22 cellular contexts compared by ENCODE assay signal in the genomic region with DNA sequence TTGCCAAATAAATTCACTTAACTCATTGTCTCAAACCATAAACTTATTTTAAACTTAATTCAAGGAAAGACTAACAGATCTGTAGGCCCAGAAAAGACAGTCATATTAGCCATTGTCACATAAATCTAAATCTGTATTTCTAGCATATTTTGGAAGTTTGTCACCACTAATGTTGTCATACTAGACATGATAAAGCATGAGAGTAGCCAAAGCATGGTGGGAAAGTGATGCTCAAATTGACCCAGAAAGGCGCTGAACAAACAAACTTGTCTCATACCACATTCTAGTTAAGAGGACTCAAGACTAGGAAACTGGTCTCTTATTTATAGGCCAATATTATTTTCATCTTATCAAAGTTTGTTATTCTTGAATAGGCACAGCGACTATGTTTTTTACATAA.
DNase-seq lines count a peak whose midpoint lies in the region; ATAC-seq, FAIRE-seq and TF ChIP-seq lines count a peak whose summit lies in the region.
"Had no signal": no experiment of that assay in that cellular context is flagged by ENCODE, and none has a peak within 500 bp of the region (broad histone marks: within the 10 kb centered on the region; RNA-seq: fewer than 3 reads in every experiment).

No MANE protein-coding gene starts in this region.

- H3K4me3 Mint-ChIP-seq in chondrocyte (ENCODE audit: unreplicated experiment), result no peak overlapping the region
- H3K4me3 Mint-ChIP-seq in mesothelial cell of epicardium, result no peak overlapping the region
- H3K4me3 Mint-ChIP-seq in activated CD4-positive, alpha-beta T cell treated with anti-CD3 and anti-CD28 coated beads, Interleukin-2, amount 10 ng/mL, durations not matched to agents 24 days and 14 days, result no peak overlapping the region
- H3K4me3 Mint-ChIP-seq: CD8-positive, alpha-beta memory T cell had no signal

- no peak for TF ChIP-seq RAD21 in A549 (conservative IDR thresholded peaks at IDR 0.05 in 1 of 2, IDR thresholded peaks at IDR 0.05 in 1 of 2)

- 53% methylated on average over 2 of the region's 2 CpGs for WGBS in A549 (ENCODE audit: missing lambda C conversion rate)

- TF ChIP-seq POLR2A in A549 (IDR thresholded peaks at IDR 0.05; ENCODE audit: low read length) (no peak), uterus (IDR thresholded peaks at IDR 0.05) (no peak)

- POLR2A ChIA-PET in A549 (lab: Yijun Ruan, JAX), result no interaction called here

- TF ChIP-seq CTCF in A549 (IDR thresholded peaks at IDR 0.05) (no peak), chondrocyte (IDR thresholded peaks at IDR 0.05) (no peak), mesothelial cell of epicardium (IDR thresholded peaks at IDR 0.05; ENCODE audit: unreplicated experiment) (no peak), uterus (IDR thresholded peaks at IDR 0.05) (no peak)

- H3K4me1 Mint-ChIP-seq in chondrocyte (ENCODE audit: low read depth) (peaks cover 42% of the 10 kb centered on the region), mesothelial cell of epicardium (peaks cover 7% of the 10 kb centered on the region)
- H3K4me1 Mint-ChIP-seq in activated CD4-positive, alpha-beta T cell treated with anti-CD3 and anti-CD28 coated beads, Interleukin-2, amount 10 ng/mL, durations not matched to agents 24 days and 14 days, result no peaks in the 10 kb centered on the region
- H3K4me1 Mint-ChIP-seq: CD8-positive, alpha-beta memory T cell had no signal

- ATAC-seq in A549, result no peak

- FAIRE-seq in A549 (lab: Jason Lieb, UNC), result peak; percentile 46
- FAIRE-seq: H54 had no signal

- CTCF ChIA-PET in A549 (lab: Yijun Ruan, JAX), result interaction anchor here (0.6 kb wide), 1 partner anchor 1219 kb away, joined by 3 read pairs; no protein-coding TSS in a partner anchor

- H3K9me3 Mint-ChIP-seq in chondrocyte (ENCODE audit: low read depth) (no peaks in the 10 kb centered on the region), mesothelial cell of epicardium (peaks cover 4% of the 10 kb centered on the region)
- H3K9me3 Mint-ChIP-seq in activated CD4-positive, alpha-beta T cell treated with anti-CD3 and anti-CD28 coated beads, Interleukin-2, amount 10 ng/mL, durations not matched to agents 24 days and 14 days, result no peaks in the 10 kb centered on the region
- H3K9me3 Mint-ChIP-seq: CD8-positive, alpha-beta memory T cell had no signal

- H3K36me3 Mint-ChIP-seq in chondrocyte (ENCODE audit: low read depth), result peaks cover 32% of the 10 kb centered on the region
- H3K36me3 Mint-ChIP-seq in mesothelial cell of epicardium, result peaks cover 30% of the 10 kb centered on the region
- H3K36me3 Mint-ChIP-seq in activated CD4-positive, alpha-beta T cell treated with anti-CD3 and anti-CD28 coated beads, Interleukin-2, amount 10 ng/mL, durations not matched to agents 24 days and 14 days (ENCODE audit: low read depth), result no peaks in the 10 kb centered on the region
- H3K36me3 Mint-ChIP-seq: CD8-positive, alpha-beta memory T cell had no signal

- no peaks in the 10 kb centered on the region for H3K4me1 ChIP-seq in A549
- no peaks in the 10 kb centered on the region for H3K4me1 ChIP-seq in uterus
- H3K4me1 ChIP-seq: Peyer's patch, SJCRH30 had no signal

- H3K27ac Mint-ChIP-seq in chondrocyte (ENCODE audit: unreplicated experiment) (peak overlapping the region; percentile 88), mesothelial cell of epicardium (peak overlapping the region; percentile 19)
- no peak overlapping the region for H3K27ac Mint-ChIP-seq in activated CD4-positive, alpha-beta T cell treated with anti-CD3 and anti-CD28 coated beads, Interleukin-2, amount 10 ng/mL, durations not matched to agents 24 days and 14 days
- H3K27ac Mint-ChIP-seq: CD8-positive, alpha-beta memory T cell had no signal

- H3K4me3 ChIP-seq in A549 (no peak overlapping the region), uterus (no peak overlapping the region)
- H3K4me3 ChIP-seq: MG63, Peyer's patch, SJCRH30 had no signal

- H3K9me3 ChIP-seq in A549 (peaks cover 23% of the 10 kb centered on the region), uterus (no peaks in the 10 kb centered on the region)
- H3K9me3 ChIP-seq: Peyer's patch, SJCRH30 had no signal

- DNase-seq in A549 (ENCODE audit: low read depth in 1 of 2, low spot score in 1 of 2), result no peak
- DNase-seq in LHCN-M2 (ENCODE audit: low read depth), result peak; percentile 39
- no peak for DNase-seq in chondrocyte (ENCODE audit: low spot score)
- no peak for DNase-seq in mesothelial cell of epicardium (ENCODE audit: low spot score in 2 of 2, unreplicated experiment in 2 of 2)
- no peak for DNase-seq in SK-N-DZ (ENCODE audit: low spot score)
- no peak for DNase-seq in uterus
- no peak for DNase-seq in CD1c-positive myeloid dendritic cell (ENCODE audit: extremely low spot score)
- DNase-seq in activated CD4-positive, alpha-beta T cell treated with anti-CD3 and anti-CD28 coated beads, Interleukin-2, amount 10 ng/mL, durations not matched to agents 24 days and 14 days, result no peak
- DNase-seq: AML-193; C1 segment of cervical spinal cord; CD8-positive, alpha-beta memory T cell; DMS53; Karpas-422; MG63; NCI-H1417; NCI-H187; NCI-H2107; NCI-H510A; Peyer's patch; SJCRH30 had no signal

- no peaks in the 10 kb centered on the region for H3K36me3 ChIP-seq in uterus
- H3K36me3 ChIP-seq: MG63, Peyer's patch had no signal

- no peak for TF ChIP-seq EP300 in A549 (IDR thresholded peaks at IDR 0.05)

- no peak overlapping the region for H3K4me2 ChIP-seq in A549

- intact Hi-C loops in uterus (cut with DNase I; ENCODE audit: low total_unique reads), result no loop called here
- intact Hi-C loops in activated CD4-positive, alpha-beta T cell treated with anti-CD3 and anti-CD28 coated beads, Interleukin-2, amount 10 ng/mL, durations not matched to agents 24 days and 14 days (cut with micrococcal nuclease), result no loop called here

- no peaks in the 10 kb centered on the region for H3K27me3 ChIP-seq in uterus
- H3K27me3 ChIP-seq: MG63, Peyer's patch, SJCRH30 had no signal

- H3K27ac ChIP-seq in A549, result no peak overlapping the region
- no peak overlapping the region for H3K27ac ChIP-seq in uterus
- H3K27ac ChIP-seq: 22Rv1, Peyer's patch, SJCRH30 had no signal

- H3K27me3 Mint-ChIP-seq in chondrocyte (ENCODE audit: low read depth) (no peaks in the 10 kb centered on the region), mesothelial cell of epicardium (ENCODE audit: low read depth) (no peaks in the 10 kb centered on the region)
- H3K27me3 Mint-ChIP-seq in activated CD4-positive, alpha-beta T cell treated with anti-CD3 and anti-CD28 coated beads, Interleukin-2, amount 10 ng/mL, durations not matched to agents 24 days and 14 days, result peaks cover 7% of the 10 kb centered on the region

TF ChIP-seq in A549, 52 proteins besides CTCF, POLR2A, EP300 and RAD21:
- TF ChIP-seq NR3C1 (IDR thresholded peaks at IDR 0.05), result no peak
- TF ChIP-seq HDAC2 (IDR thresholded peaks at IDR 0.05), result no peak
- no peak for TF ChIP-seq HOXB13 (CRISPR knock-in tag; IDR thresholded peaks at IDR 0.05; ENCODE audit: low read depth)
- no peak for TF ChIP-seq POLR2AphosphoS2 (conservative IDR thresholded peaks at IDR 0.05; ENCODE audit: low read length)
- TF ChIP-seq RNF2 (IDR thresholded peaks at IDR 0.05; ENCODE audit: borderline replicate concordance, low read depth), result no peak
- TF ChIP-seq CBX2 (IDR thresholded peaks at IDR 0.05; ENCODE audit: borderline replicate concordance, low read depth), result no peak
- no peak for TF ChIP-seq RARB (CRISPR knock-in tag; IDR thresholded peaks at IDR 0.05)
- no peak for TF ChIP-seq CBX8 (IDR thresholded peaks at IDR 0.05)
- TF ChIP-seq, protein P1, sequence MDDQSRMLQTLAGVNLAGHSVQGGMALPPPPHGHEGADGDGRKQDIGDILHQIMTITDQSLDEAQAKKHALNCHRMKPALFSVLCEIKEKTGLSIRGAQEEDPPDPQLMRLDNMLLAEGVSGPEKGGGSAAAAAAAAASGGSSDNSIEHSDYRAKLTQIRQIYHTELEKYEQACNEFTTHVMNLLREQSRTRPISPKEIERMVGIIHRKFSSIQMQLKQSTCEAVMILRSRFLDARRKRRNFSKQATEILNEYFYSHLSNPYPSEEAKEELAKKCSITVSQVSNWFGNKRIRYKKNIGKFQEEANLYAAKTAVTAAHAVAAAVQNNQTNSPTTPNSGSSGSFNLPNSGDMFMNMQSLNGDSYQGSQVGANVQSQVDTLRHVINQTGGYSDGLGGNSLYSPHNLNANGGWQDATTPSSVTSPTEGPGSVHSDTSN (IDR thresholded peaks at IDR 0.05), result no peak
- no peak for TF ChIP-seq TFCP2L1 (CRISPR knock-in tag; IDR thresholded peaks at IDR 0.05)
- no peak for TF ChIP-seq ZFP36 (IDR thresholded peaks at IDR 0.05; ENCODE audit: borderline replicate concordance, partially characterized antibody)
- TF ChIP-seq TP53 (CRISPR knock-in tag; IDR thresholded peaks at IDR 0.05), result no peak
- TF ChIP-seq EHMT2 (IDR thresholded peaks at IDR 0.05; ENCODE audit: low read depth), result no peak
- no peak for TF ChIP-seq EHF (CRISPR knock-in tag; IDR thresholded peaks at IDR 0.05)
- no peak for TF ChIP-seq SREBF2 (IDR thresholded peaks at IDR 0.05)
- TF ChIP-seq, protein P2, sequence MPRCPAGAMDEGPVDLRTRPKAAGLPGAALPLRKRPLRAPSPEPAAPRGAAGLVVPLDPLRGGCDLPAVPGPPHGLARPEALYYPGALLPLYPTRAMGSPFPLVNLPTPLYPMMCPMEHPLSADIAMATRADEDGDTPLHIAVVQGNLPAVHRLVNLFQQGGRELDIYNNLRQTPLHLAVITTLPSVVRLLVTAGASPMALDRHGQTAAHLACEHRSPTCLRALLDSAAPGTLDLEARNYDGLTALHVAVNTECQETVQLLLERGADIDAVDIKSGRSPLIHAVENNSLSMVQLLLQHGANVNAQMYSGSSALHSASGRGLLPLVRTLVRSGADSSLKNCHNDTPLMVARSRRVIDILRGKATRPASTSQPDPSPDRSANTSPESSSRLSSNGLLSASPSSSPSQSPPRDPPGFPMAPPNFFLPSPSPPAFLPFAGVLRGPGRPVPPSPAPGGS (IDR thresholded peaks at IDR 0.05), result no peak
- TF ChIP-seq SMC3 (IDR thresholded peaks at IDR 0.05), result no peak
- TF ChIP-seq PHF8 (IDR thresholded peaks at IDR 0.05; ENCODE audit: borderline replicate concordance, low read depth), result no peak
- TF ChIP-seq, protein P3, sequence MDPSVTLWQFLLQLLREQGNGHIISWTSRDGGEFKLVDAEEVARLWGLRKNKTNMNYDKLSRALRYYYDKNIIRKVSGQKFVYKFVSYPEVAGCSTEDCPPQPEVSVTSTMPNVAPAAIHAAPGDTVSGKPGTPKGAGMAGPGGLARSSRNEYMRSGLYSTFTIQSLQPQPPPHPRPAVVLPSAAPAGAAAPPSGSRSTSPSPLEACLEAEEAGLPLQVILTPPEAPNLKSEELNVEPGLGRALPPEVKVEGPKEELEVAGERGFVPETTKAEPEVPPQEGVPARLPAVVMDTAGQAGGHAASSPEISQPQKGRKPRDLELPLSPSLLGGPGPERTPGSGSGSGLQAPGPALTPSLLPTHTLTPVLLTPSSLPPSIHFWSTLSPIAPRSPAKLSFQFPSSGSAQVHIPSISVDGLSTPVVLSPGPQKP (IDR thresholded peaks at IDR 0.05; ENCODE audit: low read depth, low read length), result no peak
